In genomic region chr5:6398570-6399230, GRCh38 we compare ENCODE assay signal across 21 cellular contexts. TPM values are rescaled to one million over a fixed set of nuclear protein-coding genes. Genes with fewer than 3 reads are reported as not detected.
"Had no signal": no experiment of that assay in that cellular context is flagged by ENCODE, and none has a peak within 500 bp of the region (broad histone marks: within the 10 kb centered on the region; RNA-seq: fewer than 3 reads in every experiment).

No MANE protein-coding gene starts in this region.

- DNase-seq: Karpas-422, KG1, MG63, NCI-H1092, NCI-H1105 treated with DMSO at 0.1 percent for 48 hours, NCI-H1436, NCI-H187, NCI-H2029, NCI-H2081 treated with DMSO at 0.1 percent for 48 hours, NCI-H2171, NCI-H226, NCI-H446, NCI-H510A, NCI-H524 treated with DMSO at 0.1 percent for 48 hours, NCI-H69, NCI-H774, SHP77, SK-N-SH had no signal

- H3K27ac ChIP-seq: RWPE1 had no signal

- H3K4me3 ChIP-seq: MG63 had no signal

- ATAC-seq: Panc1 had no signal

- H3K9ac ChIP-seq: SK-N-SH had no signal

- H3K36me3 ChIP-seq: MG63 had no signal

- H3K4me2 ChIP-seq: SK-N-SH had no signal

- H3K9me3 ChIP-seq: MG63, SK-N-SH had no signal

RNA-seq across cellular contexts. Expression of gene UBE2QL1, which starts 50.0 kb away (rescaled TPM):
- total RNA-seq: HT-29 had no signal
